In the genomic region with DNA sequence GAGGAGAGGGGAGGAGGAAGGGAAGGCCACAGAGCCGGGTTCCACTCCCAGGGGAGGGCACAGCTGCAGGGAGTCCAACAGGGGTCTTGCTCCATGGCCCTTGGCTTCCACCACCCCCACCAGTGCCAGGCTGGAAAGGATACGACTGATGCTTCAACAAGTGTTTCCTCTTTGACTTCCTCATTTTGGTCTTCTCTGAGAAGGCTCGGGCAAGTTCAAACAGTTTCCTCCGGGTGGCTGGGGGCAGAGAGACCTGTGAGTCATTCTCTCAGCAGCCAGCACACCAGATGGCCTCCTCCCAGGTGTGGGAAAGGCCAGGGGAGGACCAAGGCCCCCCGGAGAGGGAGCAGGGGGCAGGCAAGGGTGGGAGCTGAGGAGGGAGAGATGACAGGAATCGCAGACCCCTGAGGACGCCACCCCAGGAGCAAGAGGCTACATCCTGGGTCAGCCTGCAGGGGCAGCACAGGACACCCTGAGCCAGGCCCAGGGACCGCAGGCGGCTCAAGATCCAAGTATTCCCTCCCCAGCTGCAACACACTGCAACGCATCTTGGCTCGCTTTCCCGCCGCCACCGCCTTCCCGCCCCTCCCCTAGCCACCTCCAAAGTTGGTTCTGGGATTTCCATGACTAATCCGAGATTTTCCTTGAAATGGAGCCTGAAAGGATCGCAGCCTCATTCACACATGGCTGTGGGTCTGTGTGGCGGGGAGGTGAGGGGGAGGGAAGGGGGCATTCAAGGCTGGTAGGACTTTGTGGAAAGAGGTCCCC, we compare ENCODE assay signal across 8 cellular contexts. TPM values are rescaled to one million over a fixed set of nuclear protein-coding genes. Genes with fewer than 3 reads are reported as not detected.
DNase-seq lines count a peak whose midpoint lies in the region; ATAC-seq, FAIRE-seq and TF ChIP-seq lines count a peak whose summit lies in the region.

No MANE protein-coding gene starts in this region.

- peak overlapping the region; percentile 61 for H3K27ac ChIP-seq in SJSA1
- peak overlapping the region; percentile 35 to 70 for H3K27ac ChIP-seq in mucosa of rectum (ENCODE audit: low read depth in 2 of 2, low read length in 2 of 2)

- ATAC-seq in HG03460 (IDR thresholded peaks at IDR 0.05; ENCODE audit: unreplicated experiment): peak; percentile 81

- peak; percentile 8 for FAIRE-seq in endometrium (lab: Jason Lieb, UNC)

- H3K4me3 ChIP-seq in SJSA1 (no peak overlapping the region), mucosa of rectum (ENCODE audit: low read length in 2 of 2) (no peak overlapping the region)

- peak; percentile 92 for DNase-seq in D341Med (ENCODE audit: low spot score)
- peak; percentile 97 to 98 for DNase-seq in SJSA1 (ENCODE audit: low read depth in 1 of 2, low spot score in 2 of 2)
- no peak for DNase-seq in superior temporal gyrus (ENCODE audit: extremely low spot score)
- no peak for DNase-seq in NCI-H1436 treated with DMSO at 0.1 percent for 48 hours (lab: John Stamatoyannopoulos, UW)

- H3K27me3 ChIP-seq in SJSA1 (replicated peaks): no peaks in the 10 kb centered on the region
- no peaks in the 10 kb centered on the region for H3K27me3 ChIP-seq in mucosa of rectum (ENCODE audit: control insufficient read depth in 2 of 2, insufficient read depth in 2 of 2, low read length in 2 of 2)

- no peak overlapping the region for H3K9ac ChIP-seq in mucosa of rectum (ENCODE audit: low read depth in 1 of 2, low read length in 2 of 2)

- H3K9me3 ChIP-seq in SJSA1 (replicated peaks): 0 out of 2 replicates have a peak, but pooled peaks cover 4% of the 10 kb centered on the region
- H3K9me3 ChIP-seq in mucosa of rectum (ENCODE audit: control insufficient read depth in 2 of 2, low read length in 2 of 2): no peaks in the 10 kb centered on the region

- TF ChIP-seq POLR2A in GM19193 (IDR thresholded peaks at IDR 0.05; ENCODE audit: extremely low read depth, insufficient read depth, insufficient read length): peak; percentile 38

- H3K4me1 ChIP-seq in SJSA1 (replicated peaks) (peaks cover 41% of the 10 kb centered on the region), mucosa of rectum (ENCODE audit: control insufficient read depth in 2 of 2, insufficient read depth in 2 of 2, low read length in 2 of 2) (peaks cover 9 to 27% of the 10 kb centered on the region in 2 donors)

- peaks cover 78% of the 10 kb centered on the region for H3K36me3 ChIP-seq in SJSA1
- H3K36me3 ChIP-seq in mucosa of rectum (ENCODE audit: control insufficient read depth in 2 of 2, insufficient read depth in 2 of 2, low read length in 2 of 2): peaks cover 6 to 14% of the 10 kb centered on the region in 2 donors

RNA-seq across cellular contexts. Expression of gene MRPS23, which starts 18.3 kb away (rescaled TPM):
- total RNA-seq in SJSA1 (2014; rRNA removed; shearing (Covaris generic)): 59.2 and 83.4 TPM in 2 replicates

Comparison
In these comparisons a context has a peak if more than half of its experiments do, and no peak if none do; other contexts are left out.
1. DNase-seq: peak in D341Med (single experiment) and SJSA1 (2 of 2); none in superior temporal gyrus (single experiment) and NCI-H1436 treated with DMSO at 0.1 percent for 48 hours (single experiment).